Comparison of ENCODE assay signal across 8 cellular contexts in the genomic region with DNA sequence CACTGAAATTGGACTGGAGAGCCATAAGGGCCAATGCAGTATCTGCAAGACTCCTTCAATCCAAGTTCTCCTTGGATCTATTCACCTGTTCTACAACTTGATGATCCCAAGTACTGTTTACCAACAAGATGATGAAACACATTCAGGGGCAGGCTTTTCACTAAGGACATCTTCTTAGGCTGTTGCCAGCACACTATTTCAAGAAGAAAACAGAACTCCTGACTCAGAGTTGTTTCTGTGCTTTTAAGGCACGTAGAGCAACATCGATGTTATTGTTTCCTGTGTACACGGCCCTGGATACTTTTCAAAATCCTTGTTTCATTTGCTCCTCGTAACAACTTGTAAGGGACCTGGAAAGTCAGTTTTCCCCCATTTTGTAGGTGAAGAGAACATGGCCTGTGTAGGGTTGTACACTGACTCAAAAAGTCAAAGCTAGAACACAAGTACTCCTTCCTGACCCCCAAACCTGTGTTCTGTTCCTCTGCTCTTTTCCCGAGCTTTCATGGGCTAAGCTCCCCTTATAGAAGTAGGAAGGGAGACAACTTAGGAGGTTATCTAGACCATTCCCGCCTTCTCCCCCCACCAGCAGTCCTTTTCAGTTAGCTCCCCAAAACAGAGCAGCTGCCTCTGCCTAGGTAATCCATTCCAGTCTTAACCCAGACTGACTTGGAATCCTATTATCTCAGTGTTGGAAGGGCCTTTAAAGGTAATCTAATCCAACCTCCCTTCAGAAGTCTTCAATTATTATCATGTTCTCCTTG. TPM values are rescaled to one million over a fixed set of nuclear protein-coding genes. Genes with fewer than 3 reads are reported as not detected.
DNase-seq lines count a peak whose midpoint lies in the region; ATAC-seq and TF ChIP-seq lines count a peak whose summit lies in the region.

No MANE protein-coding gene starts in this region.

- H3K27me3 ChIP-seq in neutrophil, result no peaks in the 10 kb centered on the region

- peak overlapping the region; percentile 92 to 97 (median 95) for H3K27ac Mint-ChIP-seq in CD14-positive monocyte
- peak overlapping the region; percentile 96 to 98 for H3K27ac Mint-ChIP-seq in effector memory CD8-positive, alpha-beta T cell

- no peak for TF ChIP-seq CTCF in CD14-positive monocyte (IDR thresholded peaks at IDR 0.05)
- no peak for TF ChIP-seq CTCF in neutrophil (IDR thresholded peaks at IDR 0.05)

- no peaks in the 10 kb centered on the region for H3K9me3 ChIP-seq in neutrophil

- H3K9me3 Mint-ChIP-seq in CD14-positive monocyte, result no peaks in the 10 kb centered on the region
- no peaks in the 10 kb centered on the region for H3K9me3 Mint-ChIP-seq in effector memory CD8-positive, alpha-beta T cell

- peak overlapping the region in 1 of 2 experiments; percentile 11 for H3K4me3 ChIP-seq in neutrophil (ENCODE audit: low read depth in 1 of 2, low read length in 1 of 2)

- peaks cover 73% of the 10 kb centered on the region for H3K4me1 Mint-ChIP-seq in CD14-positive monocyte
- H3K4me1 Mint-ChIP-seq in effector memory CD8-positive, alpha-beta T cell (ENCODE audit: low read depth in 2 of 2), result peaks cover 60 to 64% of the 10 kb centered on the region in 2 donors

- H3K4me3 Mint-ChIP-seq in CD14-positive monocyte, result peak overlapping the region; percentile 69 to 95
- peak overlapping the region; percentile 84 to 96 for H3K4me3 Mint-ChIP-seq in effector memory CD8-positive, alpha-beta T cell

- H3K36me3 Mint-ChIP-seq in CD14-positive monocyte, result peaks cover 21 to 25% of the 10 kb centered on the region in 2 donors
- H3K36me3 Mint-ChIP-seq in effector memory CD8-positive, alpha-beta T cell (ENCODE audit: insufficient read depth), result peaks cover 50% of the 10 kb centered on the region

- peaks cover 0 to 2% (median 0%) of the 10 kb centered on the region in 3 donors for H3K27me3 Mint-ChIP-seq in CD14-positive monocyte (ENCODE audit: low read depth in 3 of 3)
- no peaks in the 10 kb centered on the region for H3K27me3 Mint-ChIP-seq in effector memory CD8-positive, alpha-beta T cell

- H3K4me1 ChIP-seq in neutrophil (ENCODE audit: control insufficient read depth in 1 of 2, insufficient read depth in 1 of 2, low read depth in 1 of 2, low read length in 1 of 2), result peaks cover 77 to 85% of the 10 kb centered on the region in 2 experiments

- intact Hi-C loops in CD14-positive monocyte (cut with micrococcal nuclease), result loop anchor here (10.0 kb wide), 2 partner anchors 347 to 417 kb away; partner anchors contain the start of gene TRIM41 (in 2 of the 2)

- H3K27ac ChIP-seq in neutrophil, result peak overlapping the region; percentile 99

- no peaks in the 10 kb centered on the region for H3K36me3 ChIP-seq in neutrophil

- no peak for DNase-seq in CD14-positive monocyte (ENCODE audit: low spot score)
- DNase-seq in NCI-H82 treated with DMSO at 0.1 percent for 48 hours (lab: John Stamatoyannopoulos, UW; ENCODE audit: unreplicated experiment), result peak; percentile 93
- DNase-seq in effector memory CD8-positive, alpha-beta T cell, result no peak
- DNase-seq in effector CD4-positive, alpha-beta T cell, result no peak
- DNase-seq in activated CD4-positive, alpha-beta T cell treated with anti-CD3 and anti-CD28 coated beads for 4 hours, result no peak

- ATAC-seq in effector memory CD8-positive, alpha-beta T cell (replicated peaks), result no peak
- ATAC-seq in HG03045 (IDR thresholded peaks at IDR 0.05; ENCODE audit: unreplicated experiment) (no peak), HG02610 (IDR thresholded peaks at IDR 0.05; ENCODE audit: unreplicated experiment) (no peak)

RNA-seq across cellular contexts. Expression of gene MGAT1, which starts 5.2 kb away (rescaled TPM):
- 100 to 1,000 TPM; 385 to 523 TPM for polyA plus RNA-seq in CD14-positive monocyte

RNA-seq across cellular contexts. Expression of gene ZFP62, which starts 53.2 kb away (rescaled TPM):
- polyA plus RNA-seq in CD14-positive monocyte, result 1 to 10 TPM; 4.1 to 7.1 TPM
